ENCODE assay signal across 1 cellular context in genomic region chr2:18599509-18600254, GRCh38.
TF ChIP-seq lines count a peak whose summit lies in the region.

No MANE protein-coding gene starts in this region.

TF ChIP-seq in IMR-90, 13 proteins besides CTCF, POLR2A, EP300 and RAD21:
- TF ChIP-seq RCOR1 (IDR thresholded peaks at IDR 0.05; ENCODE audit: insufficient replicate concordance, low read length) = no peak
- TF ChIP-seq ELK1 (IDR thresholded peaks at IDR 0.05; ENCODE audit: borderline replicate concordance, low read depth, low read length) = no peak
- no peak for TF ChIP-seq CEBPB (IDR thresholded peaks at IDR 0.05; ENCODE audit: low read depth, low read length)
- no peak for TF ChIP-seq MAFK (IDR thresholded peaks at IDR 0.05; ENCODE audit: low read depth, low read length)
- no peak for TF ChIP-seq MXI1 (IDR thresholded peaks at IDR 0.05; ENCODE audit: borderline replicate concordance, low read depth, low read length)
- no peak for TF ChIP-seq CHD1 (IDR thresholded peaks at IDR 0.05; ENCODE audit: low read depth, low read length)
- TF ChIP-seq SMC3 (IDR thresholded peaks at IDR 0.05; ENCODE audit: low read depth, low read length) = no peak
- no peak for TF ChIP-seq FOS (IDR thresholded peaks at IDR 0.05; ENCODE audit: low read depth, low read length)
- no peak for TF ChIP-seq BHLHE40 (IDR thresholded peaks at IDR 0.05; ENCODE audit: low read depth, low read length)
- TF ChIP-seq RFX5 (IDR thresholded peaks at IDR 0.05; ENCODE audit: low read depth, low read length) = no peak
- TF ChIP-seq USF2 (IDR thresholded peaks at IDR 0.05; ENCODE audit: low read depth, low read length) = no peak
- no peak for TF ChIP-seq NFE2L2 (IDR thresholded peaks at IDR 0.05; ENCODE audit: low read depth, low read length)
- no peak for TF ChIP-seq MAZ (IDR thresholded peaks at IDR 0.05; ENCODE audit: borderline replicate concordance, low read depth, low read length)
